In genomic region chr1:196558424-196558823, GRCh38 we compare ENCODE assay signal across 10 cellular contexts. TPM values are rescaled to one million over a fixed set of nuclear protein-coding genes. Genes with fewer than 3 reads are reported as not detected.
DNase-seq lines count a peak whose midpoint lies in the region; ATAC-seq and TF ChIP-seq lines count a peak whose summit lies in the region.
"Had no signal": no experiment of that assay in that cellular context is flagged by ENCODE, and none has a peak within 500 bp of the region (broad histone marks: within the 10 kb centered on the region; RNA-seq: fewer than 3 reads in every experiment).

No MANE protein-coding gene starts in this region.

- no peak overlapping the region for H3K27ac Mint-ChIP-seq in Caco-2 (ENCODE audit: unreplicated experiment)
- H3K27ac Mint-ChIP-seq: stimulated activated naive CD8-positive, alpha-beta T cell treated with anti-CD3 and anti-CD28 coated beads, Interleukin-15, Interleukin-2, amounts not matched to agents 100 ng/mL and 50 ng/mL, for 24 hours had no signal

- no peaks in the 10 kb centered on the region for H3K9me2 ChIP-seq in PC-3 (replicated peaks; ENCODE audit: low read length)

- TF ChIP-seq EP300 in suprapubic skin (IDR thresholded peaks at IDR 0.05) = no peak

- ATAC-seq in PC-3 = peak; percentile 82
- no peak for ATAC-seq in mucosa of descending colon

- TF ChIP-seq CTCF in PC-3 (conservative IDR thresholded peaks at IDR 0.05; ENCODE audit: low read depth, low read length) = no peak
- no peak for TF ChIP-seq CTCF in fibroblast of villous mesenchyme (IDR thresholded peaks at IDR 0.05; ENCODE audit: insufficient read depth, low read depth, low read length)
- TF ChIP-seq CTCF in suprapubic skin (IDR thresholded peaks at IDR 0.05) = no peak
- no peak for TF ChIP-seq CTCF in Caco-2 (IDR thresholded peaks at IDR 0.05; ENCODE audit: insufficient read depth in 1 of 2, low read depth in 1 of 2, low read length in 1 of 2, severe bottlenecking in 1 of 2, unreplicated experiment in 1 of 2)
- no peak for TF ChIP-seq CTCF in mucosa of descending colon (IDR thresholded peaks at IDR 0.05)

- no peaks in the 10 kb centered on the region for H3F3A ChIP-seq in PC-3 (ENCODE audit: low read length, unreplicated experiment)

- WGBS in suprapubic skin = 17% methylated on average over 2 of the region's 2 CpGs

- H3K79me2 ChIP-seq in PC-3 (ENCODE audit: low read length) = no peaks in the 10 kb centered on the region

- no peaks in the 10 kb centered on the region for H3K36me3 Mint-ChIP-seq in Caco-2 (ENCODE audit: insufficient read depth, unreplicated experiment)

- no peak overlapping the region for H3K9ac ChIP-seq in PC-3 (ENCODE audit: low read length)

- H3K27me3 Mint-ChIP-seq in Caco-2 (ENCODE audit: insufficient read depth, unreplicated experiment) = no peaks in the 10 kb centered on the region
- H3K27me3 Mint-ChIP-seq: stimulated activated naive CD8-positive, alpha-beta T cell treated with anti-CD3 and anti-CD28 coated beads, Interleukin-15, Interleukin-2, amounts not matched to agents 100 ng/mL and 50 ng/mL, for 24 hours had no signal

- intact Hi-C loops in PC-3 (cut with micrococcal nuclease) (loop anchor here (10.0 kb wide), 1 partner anchor 154 kb away; no protein-coding TSS in a partner anchor), Caco-2 (cut with micrococcal nuclease; ENCODE audit: unreplicated experiment) (no loop called here), mucosa of descending colon (cut with DNase I, micrococcal nuclease) (no loop called here)

- H3K9me3 ChIP-seq in PC-3 (ENCODE audit: low read length) (no peaks in the 10 kb centered on the region), suprapubic skin (no peaks in the 10 kb centered on the region), Caco-2 (no peaks in the 10 kb centered on the region), mucosa of descending colon (no peaks in the 10 kb centered on the region)

- H3K4me2 ChIP-seq in PC-3 (ENCODE audit: low read length) = peak overlapping the region; percentile 77

- no peak for TF ChIP-seq POLR2A in suprapubic skin (IDR thresholded peaks at IDR 0.05)

- no peaks in the 10 kb centered on the region for H3K27me3 ChIP-seq in PC-3 (ENCODE audit: low read length)
- no peaks in the 10 kb centered on the region for H3K27me3 ChIP-seq in suprapubic skin
- no peaks in the 10 kb centered on the region for H3K27me3 ChIP-seq in Caco-2 (replicated peaks; ENCODE audit: control insufficient read depth, insufficient read depth, low read length)

- no peak overlapping the region for H3K4me3 Mint-ChIP-seq in Caco-2 (ENCODE audit: unreplicated experiment)
- H3K4me3 Mint-ChIP-seq: stimulated activated naive CD8-positive, alpha-beta T cell treated with anti-CD3 and anti-CD28 coated beads, Interleukin-15, Interleukin-2, amounts not matched to agents 100 ng/mL and 50 ng/mL, for 24 hours had no signal

- H3K36me3 ChIP-seq in PC-3 (ENCODE audit: low read depth, low read length) (no peaks in the 10 kb centered on the region), suprapubic skin (no peaks in the 10 kb centered on the region), Caco-2 (ENCODE audit: control insufficient read depth, insufficient read depth, low read length) (no peaks in the 10 kb centered on the region), mucosa of descending colon (ENCODE audit: low read depth) (no peaks in the 10 kb centered on the region)

- H3K4me1 Mint-ChIP-seq in Caco-2 (ENCODE audit: low read depth, unreplicated experiment) = no peaks in the 10 kb centered on the region

- peak overlapping the region; percentile 63 for H3K4me3 ChIP-seq in PC-3 (ENCODE audit: low read length)
- H3K4me3 ChIP-seq in fibroblast of villous mesenchyme (ENCODE audit: low read depth, low read length) = peak overlapping the region; percentile 0
- peak overlapping the region; percentile 29 for H3K4me3 ChIP-seq in suprapubic skin
- no peak overlapping the region for H3K4me3 ChIP-seq in Caco-2 (ENCODE audit: low read depth, low read length)
- H3K4me3 ChIP-seq in mucosa of descending colon = no peak overlapping the region

- CTCF ChIA-PET in PC-3 (lab: Charles Lee) = no interaction called here
- CTCF ChIA-PET in Caco-2 (lab: Charles Lee) = no interaction called here

- H4K20me1 ChIP-seq in PC-3 (ENCODE audit: low read length) = no peaks in the 10 kb centered on the region

- peak overlapping the region; percentile 64; the same call in 1 of the 2 replicates for H2AFZ ChIP-seq in PC-3 (ENCODE audit: low read length)

- BruUV-seq in PC-3 (replicated peaks; lab: Mats Ljungman, UMichigan) = no TSS peak
- no TSS peak for BruUV-seq in Caco-2 (replicated peaks; lab: Mats Ljungman, UMichigan)

- DNase-seq in DMS53 (lab: John Stamatoyannopoulos, UW) (peak; percentile 53), DMS53 treated with DMSO at 0.1 percent for 48 hours (lab: John Stamatoyannopoulos, UW; ENCODE audit: unreplicated experiment) (no peak), PC-3 (peak; percentile 38), fibroblast of villous mesenchyme (ENCODE audit: low read depth) (peak; percentile 83), suprapubic skin (ENCODE audit: low spot score in 2 of 2) (no peak), 8988T (no peak), Caco-2 (no peak), mucosa of descending colon (no peak)

- POLR2A ChIA-PET in PC-3 (lab: Charles Lee; ENCODE audit: unreplicated experiment) = interaction anchor here (0.6 to 0.7 kb wide), 2 partner anchors 77 to 1821 kb away, joined by 5 to 24 read pairs; no protein-coding TSS in a partner anchor
- POLR2A ChIA-PET in Caco-2 (lab: Charles Lee) = no interaction called here

- H3K27ac ChIP-seq in PC-3 (ENCODE audit: low read length) (no peak overlapping the region), suprapubic skin (no peak overlapping the region)
- H3K27ac ChIP-seq: 22Rv1 had no signal

- H3K4me1 ChIP-seq in PC-3 (ENCODE audit: insufficient read depth, low read length) (no peaks in the 10 kb centered on the region), suprapubic skin (peaks cover 8% of the 10 kb centered on the region), Caco-2 (no peaks in the 10 kb centered on the region), mucosa of descending colon (ENCODE audit: low read depth) (no peaks in the 10 kb centered on the region)

- no peaks in the 10 kb centered on the region for H3K9me3 Mint-ChIP-seq in Caco-2 (ENCODE audit: unreplicated experiment)

RNA-seq across cellular contexts. Expression of gene KCNT2, which starts 49.8 kb away (rescaled TPM):
- total RNA-seq in PC-3 (2014; rRNA removed) = 0.26 and 0.69 TPM in 2 replicates
- total RNA-seq in fibroblast of villous mesenchyme = 3.2 and 7.3 TPM in 2 replicates
- total RNA-seq in suprapubic skin = 1 to 10 TPM in 1 of 4 donors, under 1 TPM in 3; 0.34 to 2.5 (median 0.34) TPM
- not detected in 2 replicates for total RNA-seq in Caco-2 (2022)
- 1 to 10 TPM in 1 of 3 donors, under 1 TPM in 2; 0.49 to 2.3 (median 0.60) TPM for total RNA-seq in mucosa of descending colon

Comparison
In these comparisons a context has a peak if more than half of its experiments do, and no peak if none do; other contexts are left out.
1. DNase-seq: peak in DMS53 (single experiment), PC-3 (single experiment) and fibroblast of villous mesenchyme (single experiment); none in DMS53 treated with DMSO at 0.1 percent for 48 hours (single experiment), suprapubic skin (0 of 2), 8988T (single experiment), Caco-2 (0 of 2) and mucosa of descending colon (0 of 3).
2. H3K4me3 ChIP-seq: peak in PC-3 (single experiment), fibroblast of villous mesenchyme (single experiment) and suprapubic skin (single experiment); none in Caco-2 (single experiment) and mucosa of descending colon (single experiment).